In the genomic region with DNA sequence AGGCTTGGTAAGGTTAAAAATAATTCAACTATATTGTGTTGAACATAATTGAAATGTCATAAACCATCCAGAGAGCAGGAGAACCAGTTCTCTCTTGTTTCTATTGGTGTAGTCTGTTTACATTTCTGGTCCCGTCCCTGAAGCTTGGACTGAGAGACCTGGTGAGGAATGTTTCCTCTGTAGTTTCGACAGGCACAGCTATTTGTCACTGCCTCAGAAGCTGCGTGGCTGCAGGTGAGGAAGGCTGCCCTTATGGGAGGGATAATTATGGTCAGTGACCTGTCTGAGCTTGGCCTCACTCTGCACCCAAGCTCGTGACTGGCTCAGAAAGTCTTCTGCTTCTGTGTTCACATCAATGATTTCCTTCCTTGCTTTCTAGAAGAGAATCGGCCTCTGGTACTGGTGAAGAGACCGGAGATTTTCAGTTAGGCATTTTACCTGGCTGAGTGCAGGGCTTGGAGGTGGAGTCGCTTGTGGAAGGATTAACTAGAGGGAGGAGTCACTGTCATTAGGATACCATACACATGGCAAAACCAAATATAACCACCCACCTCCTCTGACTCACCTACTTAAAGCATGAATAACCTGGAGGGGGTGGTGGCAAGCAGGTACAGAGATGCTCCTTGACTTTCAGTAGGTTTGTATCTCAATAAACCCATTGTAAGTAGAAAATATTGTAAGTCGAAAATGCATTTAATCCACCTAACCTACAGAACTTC, we compare ENCODE assay signal across 15 cellular contexts. TPM values are rescaled to one million over a fixed set of nuclear protein-coding genes. Genes with fewer than 3 reads are reported as not detected.
DNase-seq lines count a peak whose midpoint lies in the region; ATAC-seq, FAIRE-seq and TF ChIP-seq lines count a peak whose summit lies in the region.
"Had no signal": no experiment of that assay in that cellular context is flagged by ENCODE, and none has a peak within 500 bp of the region (broad histone marks: within the 10 kb centered on the region; RNA-seq: fewer than 3 reads in every experiment).

No MANE protein-coding gene starts in this region.

- no peaks in the 10 kb centered on the region for H3K79me2 ChIP-seq in H1 (ENCODE audit: control insufficient read depth in 1 of 2, insufficient read depth in 2 of 2, low read length in 2 of 2)
- H3K79me2 ChIP-seq: parathyroid adenoma had no signal

- no peak overlapping the region for H2BK12ac ChIP-seq in H1 (ENCODE audit: low read depth, low read length)

- POLR2A ChIA-PET in H1 (lab: Charles Lee; ENCODE audit: partially characterized antibody), result interaction anchor here (0.6 to 1.6 kb wide), 7 partner anchors 12 to 1385 kb away, joined by 3 to 7 read pairs (median 3); no protein-coding TSS in a partner anchor

- no peak overlapping the region for H3K23ac ChIP-seq in H1 (ENCODE audit: insufficient read length)

- no peak overlapping the region for H3K18ac ChIP-seq in H1 (ENCODE audit: extremely low read depth, low read length)

- no peak for TF ChIP-seq CTCF in H1 (IDR thresholded peaks at IDR 0.05; ENCODE audit: control extremely low read depth in 1 of 3, insufficient read depth in 1 of 3, low read depth in 1 of 3, low read length in 3 of 3)
- TF ChIP-seq CTCF in lung (IDR thresholded peaks at IDR 0.05; ENCODE audit: control extremely low read depth, extremely low read depth), result no peak
- no peak for TF ChIP-seq CTCF in vagina (IDR thresholded peaks at IDR 0.05)

- peaks cover 0 to 2% of the 10 kb centered on the region in 2 experiments for H4K20me1 ChIP-seq in H1 (replicated peaks in 1 of 2; ENCODE audit: control insufficient read depth in 1 of 2, insufficient read depth in 2 of 2, low read length in 2 of 2)

- no peak overlapping the region for H2BK5ac ChIP-seq in H1 (ENCODE audit: low read depth, low read length)

- H3K79me1 ChIP-seq in H1 (ENCODE audit: low read depth, low read length), result peaks cover 3% of the 10 kb centered on the region

- H3K9ac ChIP-seq in H1 (replicated peaks in 1 of 4; ENCODE audit: extremely low read depth in 1 of 4, low read depth in 3 of 4, low read length in 3 of 4), result no peak overlapping the region
- H3K9ac ChIP-seq: parathyroid adenoma had no signal

- H3K4me1 ChIP-seq in H1 (replicated peaks in 1 of 4; ENCODE audit: control insufficient read depth in 3 of 4, insufficient read depth in 4 of 4, low read length in 3 of 4) (peaks cover 0 to 9% (median 5%) of the 10 kb centered on the region in 4 experiments; a peak in 6 of 7 replicates), lung (ENCODE audit: control insufficient read depth in 2 of 2, insufficient read depth in 2 of 2, low read length in 2 of 2) (peaks cover 0 to 9% of the 10 kb centered on the region in 2 donors), vagina (peaks cover 25% of the 10 kb centered on the region)
- H3K4me1 ChIP-seq: parathyroid adenoma had no signal

- no peak overlapping the region for H3K14ac ChIP-seq in H1 (ENCODE audit: insufficient read length)

- no peaks in the 10 kb centered on the region for H3K9me3 ChIP-seq in H1 (ENCODE audit: insufficient read depth in 2 of 2, low read depth in 1 of 2, low read length in 1 of 2)
- H3K9me3 ChIP-seq in lung (ENCODE audit: control insufficient read depth in 2 of 2, insufficient read depth in 1 of 2, low read length in 1 of 2), result no peaks in the 10 kb centered on the region
- H3K9me3 ChIP-seq in vagina, result no peaks in the 10 kb centered on the region
- H3K9me3 ChIP-seq: gastrocnemius medialis had no signal

- peak; percentile 53 for ATAC-seq in lung (ENCODE audit: insufficient read depth, low FRiP score)
- no peak for ATAC-seq in GM21367 (IDR thresholded peaks at IDR 0.05; ENCODE audit: unreplicated experiment)
- ATAC-seq: gastrocnemius medialis, Panc1 had no signal

- no peak for TF ChIP-seq RAD21 in H1 (IDR thresholded peaks at IDR 0.05 in 1 of 2, conservative IDR thresholded peaks at IDR 0.05 in 1 of 2; ENCODE audit: low read depth in 2 of 2, low read length in 2 of 2)

- H2AK5ac ChIP-seq in H1 (ENCODE audit: low read depth, low read length), result no peak overlapping the region

- peak; percentile 4 for DNase-seq in NCI-H748 (lab: John Stamatoyannopoulos, UW; ENCODE audit: unreplicated experiment)
- no peak for DNase-seq in NCI-H748 treated with DMSO at 0.1 percent for 48 hours (lab: John Stamatoyannopoulos, UW)
- DNase-seq in H1 (ENCODE audit: low read depth in 1 of 2, low spot score in 2 of 2), result no peak
- DNase-seq in lung (ENCODE audit: low spot score), result peak; percentile 41
- no peak for DNase-seq in vagina (ENCODE audit: extremely low spot score in 2 of 2)
- DNase-seq in NCI-H1930 (lab: John Stamatoyannopoulos, UW), result no peak
- no peak for DNase-seq in frontal cortex (ENCODE audit: low spot score in 2 of 2)
- DNase-seq: activated naive CD8-positive, alpha-beta T cell treated with anti-CD3 and anti-CD28 coated beads, Interleukin-2, amount 10 ng/mL, durations not matched to agents 7 days and 5 days; Karpas-422 had no signal

- no peak overlapping the region for H4K91ac ChIP-seq in H1 (replicated peaks; ENCODE audit: insufficient read length, low read length)

- no peak overlapping the region for H3K56ac ChIP-seq in H1 (replicated peaks; ENCODE audit: insufficient read length, low read depth, low read length)

- no peak overlapping the region for H3K4ac ChIP-seq in H1 (replicated peaks; ENCODE audit: insufficient read length, low read depth, low read length)

- H4K8ac ChIP-seq in H1 (ENCODE audit: extremely low read depth, insufficient read depth, low read length), result 0 out of 2 replicates have a peak overlapping the region, but pooled peaks have one; percentile 6

- WGBS in H1 (ENCODE audit: extremely low coverage in 1 of 2, insufficient coverage in 1 of 2, insufficient read length in 1 of 2, insufficient replicate concordance in 2 of 2, low coverage in 1 of 2, low lambda C conversion rate in 2 of 2, missing lambda C conversion rate in 1 of 2), 2 experiments, result 85% methylated on average over 8 of the region's 8 CpGs; no CpG with 5 or more reads in 1 of the 2 experiments
- 69 to 81% methylated on average over 8 of the region's 8 CpGs for WGBS in lung, 2 donors

- no peak overlapping the region for H3K4me3 ChIP-seq in H1 (ENCODE audit: extremely low read depth in 1 of 4, insufficient read depth in 2 of 4, low read depth in 3 of 4, low read length in 4 of 4)
- no peak overlapping the region for H3K4me3 ChIP-seq in lung
- no peak overlapping the region for H3K4me3 ChIP-seq in vagina
- H3K4me3 ChIP-seq: coronary artery, gastrocnemius medialis had no signal

- H3K27ac ChIP-seq in H1 (ENCODE audit: low read depth, low read length) (no peak overlapping the region), lung (ENCODE audit: low read depth in 1 of 2, low read length in 1 of 2) (peak overlapping the region in 1 of 2 donors; percentile 72), vagina (peak overlapping the region; percentile 21)
- H3K27ac ChIP-seq: coronary artery, parathyroid adenoma had no signal

- no peak overlapping the region for H2BK20ac ChIP-seq in H1 (ENCODE audit: low read length)

- H2AFZ ChIP-seq in H1 (ENCODE audit: low read length), result no peak overlapping the region
- H2AFZ ChIP-seq: parathyroid adenoma had no signal

- H3K36me3 ChIP-seq in H1 (ENCODE audit: control insufficient read depth in 2 of 4, insufficient read depth in 4 of 4, low read length in 3 of 4), result no peaks in the 10 kb centered on the region
- H3K36me3 ChIP-seq in lung (ENCODE audit: control insufficient read depth in 2 of 2, insufficient read depth in 2 of 2, low read length in 2 of 2), result no peaks in the 10 kb centered on the region
- no peaks in the 10 kb centered on the region for H3K36me3 ChIP-seq in vagina
- H3K36me3 ChIP-seq: gastrocnemius medialis had no signal

- H3K27me3 ChIP-seq in H1 (replicated peaks in 1 of 4; ENCODE audit: control insufficient read depth in 3 of 4, extremely low read depth in 1 of 4, insufficient read depth in 3 of 4, low read length in 3 of 4) (no peaks in the 10 kb centered on the region), lung (ENCODE audit: control insufficient read depth, insufficient read depth) (no peaks in the 10 kb centered on the region), vagina (no peaks in the 10 kb centered on the region)
- H3K27me3 ChIP-seq: gastrocnemius medialis had no signal

- H2BK120ac ChIP-seq in H1 (replicated peaks; ENCODE audit: low read depth, low read length), result no peak overlapping the region

- TF ChIP-seq EP300 in H1 (IDR thresholded peaks at IDR 0.05; ENCODE audit: borderline replicate concordance in 1 of 2, low read depth in 2 of 2, low read length in 2 of 2), result no peak

- FAIRE-seq in H1 (lab: Jason Lieb, UNC) (no peak), frontal cortex (lab: Jason Lieb, UNC) (no peak)
- FAIRE-seq: GM12891 had no signal

- TF ChIP-seq POLR2A in H1 (IDR thresholded peaks at IDR 0.05; ENCODE audit: control extremely low read depth in 1 of 2, low read depth in 2 of 2, low read length in 2 of 2) (no peak), vagina (IDR thresholded peaks at IDR 0.05) (no peak)

- no peak overlapping the region for H2BK15ac ChIP-seq in H1 (ENCODE audit: low read length)

- H3K4me2 ChIP-seq in H1 (ENCODE audit: insufficient read depth in 1 of 2, low read depth in 2 of 2, low read length in 2 of 2), result no peak overlapping the region; a peak in 1 of 4 replicates

- no peak overlapping the region for H4K5ac ChIP-seq in H1 (ENCODE audit: insufficient read length, low read depth, low read length)

- H3K23me2 ChIP-seq in H1 (ENCODE audit: low read depth, low read length), result peaks cover 2% of the 10 kb centered on the region; the same call in 1 of the 2 replicates

- intact Hi-C loops in vagina (cut with DNase I), result loop anchor here (5.0 kb wide), 1 partner anchor 337 kb away; no protein-coding TSS in a partner anchor

- CTCF ChIA-PET in H1 (lab: Charles Lee; ENCODE audit: partially characterized antibody), result interaction anchor here (0.6 to 1.9 kb wide), 4 partner anchors 12 to 752 kb away, joined by 3 to 4 read pairs (median 4); no protein-coding TSS in a partner anchor

TF ChIP-seq in H1, 55 proteins besides CTCF, POLR2A, EP300 and RAD21 (continues in another document):
- TF ChIP-seq GABPA (IDR thresholded peaks at IDR 0.05; ENCODE audit: borderline replicate concordance, insufficient read depth, low read length), result no peak
- no peak for TF ChIP-seq TAF7 (optimal IDR thresholded peaks at IDR 0.05; ENCODE audit: borderline replicate concordance, low read depth, low read length)
- TF ChIP-seq CHD2 (IDR thresholded peaks at IDR 0.05; ENCODE audit: low read length), result no peak
- TF ChIP-seq NRF1 (IDR thresholded peaks at IDR 0.05; ENCODE audit: low read depth, low read length), result no peak

RNA-seq across cellular contexts. Expression of a gene that starts 19.9 kb away (rescaled TPM):
- 65.5 and 72.5 TPM in 2 replicates for total RNA-seq in H1 (2021; fragmentation: NEBNext Ultra II Directional; extraction: Animal tissue kit (Norgen Biotek cat#: 25700))
- polyA plus RNA-seq in H1 (2011; rRNA removed) (14.7 and 18.0 TPM in 2 replicates), lung (10 to 100 TPM; 30.0 to 45.0 TPM)
- 26.3 TPM for polyA plus RNA-seq in H1 (2011; cell fraction: cytosol; rRNA removed)
- 39.8 TPM for polyA plus RNA-seq in H1 (2011; cell fraction: nucleus; rRNA removed)
- polyA plus RNA-seq in H1 (2012, experiment 1 of 2), result 38.0 to 52.6 TPM (median 50.8 TPM) in 4 replicates
- polyA plus RNA-seq in H1 (2012, experiment 2 of 2), result 6.7 TPM
- 32.3 TPM for polyA plus RNA-seq in H1 (2013, experiment 1 of 2)
- polyA plus RNA-seq in H1 (2013, experiment 2 of 2), result 29.9 TPM
- 53.7 and 61.6 TPM in 2 replicates for polyA minus RNA-seq in H1 (2011; rRNA and poly(A)+ RNA removed)
- polyA minus RNA-seq in H1 (2011; cell fraction: cytosol; rRNA and poly(A)+ RNA removed), result 44.9 TPM
- polyA minus RNA-seq in H1 (2011; cell fraction: nucleus; rRNA and poly(A)+ RNA removed), result 101 TPM
- total RNA-seq in lung (100 to 1,000 TPM in 1 of 2 donors, 10 to 100 TPM in 1; 73.7 to 180 TPM), vagina (77.3 TPM), frontal cortex (58.7 TPM)

Comparison
In these comparisons a context has a peak if more than half of its experiments do, and no peak if none do; other contexts are left out.
1. DNase-seq: peak in NCI-H748 (single experiment) and lung (single experiment); none in NCI-H748 treated with DMSO at 0.1 percent for 48 hours (single experiment), H1 (0 of 2), vagina (0 of 2), NCI-H1930 (0 of 2) and frontal cortex (0 of 2).